ENCODE assay signal across 8 cellular contexts in the genomic region with DNA sequence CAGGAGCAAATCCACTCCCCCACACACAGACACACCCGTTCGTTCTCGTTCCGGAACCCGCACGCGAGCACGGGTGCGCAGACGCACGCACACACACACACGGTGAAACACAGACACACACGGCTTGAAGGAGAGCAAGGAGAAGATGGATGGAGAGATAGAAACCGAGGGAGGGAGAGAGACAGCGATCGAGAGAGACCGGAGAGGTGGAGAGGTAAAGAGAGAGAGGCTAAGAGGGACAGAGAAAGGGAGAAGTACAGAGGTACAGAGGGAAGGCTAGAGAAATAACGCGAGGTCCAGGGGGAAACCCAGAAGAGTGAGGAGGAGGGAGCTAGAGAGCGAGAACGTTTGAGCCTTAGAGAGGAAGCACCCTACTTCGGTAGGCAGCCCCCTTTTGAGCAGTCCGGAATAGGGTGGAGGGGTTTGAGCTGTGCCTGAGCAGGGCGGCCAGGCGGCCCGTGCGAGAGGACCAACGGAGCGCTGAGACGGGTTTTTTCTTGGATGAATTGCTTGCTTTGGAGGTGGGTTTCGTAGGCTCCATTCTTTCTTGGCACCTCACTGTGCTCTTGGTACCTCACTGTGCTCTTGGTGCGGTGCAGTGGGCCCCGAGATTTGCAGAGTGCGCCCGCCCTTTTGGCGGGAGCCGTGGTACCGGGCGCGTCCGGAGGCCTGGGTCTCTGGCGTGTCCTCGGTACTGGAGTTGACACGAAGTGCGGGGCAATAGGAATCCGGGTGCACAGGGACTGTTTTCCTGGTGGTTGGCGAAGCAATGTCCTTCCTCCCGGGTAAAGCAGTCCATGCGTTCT.
DNase-seq lines count a peak whose midpoint lies in the region; ATAC-seq and TF ChIP-seq lines count a peak whose summit lies in the region.

No MANE protein-coding gene starts in this region.

- no peaks in the 10 kb centered on the region for H3K36me3 ChIP-seq in KMS-11 (ENCODE audit: insufficient read depth)

- no peaks in the 10 kb centered on the region for H3K27me3 ChIP-seq in KMS-11 (ENCODE audit: insufficient read depth, low read depth)

- peaks cover 18% of the 10 kb centered on the region; the same call in 1 of the 2 replicates for H3K79me2 ChIP-seq in KMS-11 (ENCODE audit: insufficient read depth, low read depth)

- peak overlapping the region; percentile 90 for H2AFZ ChIP-seq in KMS-11 (ENCODE audit: low read depth)

- peak overlapping the region; percentile 57; the same call in 1 of the 2 replicates for H3K9ac ChIP-seq in KMS-11

- H3K4me1 ChIP-seq in KMS-11 (ENCODE audit: low read depth, poor library complexity, severe bottlenecking) = peaks cover 18% of the 10 kb centered on the region

- H3K27ac ChIP-seq in KMS-11 = peak overlapping the region; percentile 59

- no peaks in the 10 kb centered on the region for H4K20me1 ChIP-seq in KMS-11 (ENCODE audit: insufficient read depth)

- peak overlapping the region; percentile 96 for H3K4me2 ChIP-seq in KMS-11

- ATAC-seq in left lobe of liver = peak; percentile 66
- no peak for ATAC-seq in GM18870 (IDR thresholded peaks at IDR 0.05; ENCODE audit: unreplicated experiment)

- no peak for TF ChIP-seq CTCF in KMS-11 (conservative IDR thresholded peaks at IDR 0.05; ENCODE audit: low read depth, low read length)

- DNase-seq in NCI-H1436 (lab: John Stamatoyannopoulos, UW) (peak; percentile 32), NCI-H1436 treated with DMSO at 0.1 percent for 48 hours (lab: John Stamatoyannopoulos, UW) (no peak), SKM-1 treated with dmso at 0.1 percent for 144 hours (lab: John Stamatoyannopoulos, UW; ENCODE audit: unreplicated experiment) (peak; percentile 84), left lobe of liver (ENCODE audit: low spot score) (no peak)
- peak; percentile 40 for DNase-seq in central memory CD4-positive, alpha-beta T cell
- peak in 5 of 6 experiments; percentile 2 to 68 (median 17) for DNase-seq in stimulated activated naive CD4-positive, alpha-beta T cell (lab: John Stamatoyannopoulos, UW)

- no peak overlapping the region for H3K4me3 ChIP-seq in KMS-11 (IDR thresholded peaks at IDR 0.05; ENCODE audit: insufficient read depth, low read depth, low read length)

Comparison
In these comparisons a context has a peak if more than half of its experiments do, and no peak if none do; other contexts are left out.
1. DNase-seq: peak in NCI-H1436 (single experiment), SKM-1 treated with dmso at 0.1 percent for 144 hours (single experiment), central memory CD4-positive, alpha-beta T cell (single experiment) and stimulated activated naive CD4-positive, alpha-beta T cell (5 of 6); none in NCI-H1436 treated with DMSO at 0.1 percent for 48 hours (single experiment) and left lobe of liver (single experiment).